ENCODE assay signal across 1 cellular context in the genomic region with DNA sequence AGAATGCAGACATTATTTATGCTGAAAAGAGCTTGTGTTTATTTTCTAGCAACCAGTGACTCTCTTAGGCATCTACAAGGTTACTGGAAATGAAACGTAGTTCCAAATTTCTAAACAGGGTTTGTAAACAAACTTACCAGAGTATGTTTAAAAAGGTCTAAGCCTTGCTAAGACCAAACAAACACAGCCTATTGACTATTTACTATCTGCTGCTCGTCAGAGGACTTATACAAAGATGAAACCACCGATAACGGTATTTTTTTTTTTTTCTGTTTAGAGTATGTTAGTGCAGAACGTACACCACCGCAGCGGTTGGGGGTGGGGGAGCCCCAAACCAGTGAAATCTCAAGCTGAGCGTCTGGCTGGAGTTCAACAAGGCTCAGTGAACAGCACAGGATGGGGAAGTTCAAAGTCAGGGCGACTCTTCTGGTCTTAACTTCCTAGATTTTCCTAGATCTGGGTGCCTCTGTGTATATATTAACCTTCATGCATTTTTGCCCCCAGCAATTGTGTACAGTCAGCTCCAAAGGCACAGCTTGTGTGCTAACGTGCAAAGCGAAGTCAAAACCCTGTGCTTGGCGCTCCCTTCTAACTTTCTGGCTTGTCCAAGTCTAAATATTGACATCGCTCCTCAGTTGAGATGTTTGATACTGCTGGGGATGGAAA.
TF ChIP-seq lines count a peak whose summit lies in the region.

No MANE protein-coding gene starts in this region.

TF ChIP-seq in K562, 482 proteins besides CTCF, POLR2A, EP300 and RAD21 (continued from another document and continues in another):
- TF ChIP-seq, protein P1, sequence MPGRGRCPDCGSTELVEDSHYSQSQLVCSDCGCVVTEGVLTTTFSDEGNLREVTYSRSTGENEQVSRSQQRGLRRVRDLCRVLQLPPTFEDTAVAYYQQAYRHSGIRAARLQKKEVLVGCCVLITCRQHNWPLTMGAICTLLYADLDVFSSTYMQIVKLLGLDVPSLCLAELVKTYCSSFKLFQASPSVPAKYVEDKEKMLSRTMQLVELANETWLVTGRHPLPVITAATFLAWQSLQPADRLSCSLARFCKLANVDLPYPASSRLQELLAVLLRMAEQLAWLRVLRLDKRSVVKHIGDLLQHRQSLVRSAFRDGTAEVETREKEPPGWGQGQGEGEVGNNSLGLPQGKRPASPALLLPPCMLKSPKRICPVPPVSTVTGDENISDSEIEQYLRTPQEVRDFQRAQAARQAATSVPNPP (IDR thresholded peaks at IDR 0.05; ENCODE audit: borderline replicate concordance, insufficient read depth, insufficient read length): no peak
- TF ChIP-seq, protein P2, sequence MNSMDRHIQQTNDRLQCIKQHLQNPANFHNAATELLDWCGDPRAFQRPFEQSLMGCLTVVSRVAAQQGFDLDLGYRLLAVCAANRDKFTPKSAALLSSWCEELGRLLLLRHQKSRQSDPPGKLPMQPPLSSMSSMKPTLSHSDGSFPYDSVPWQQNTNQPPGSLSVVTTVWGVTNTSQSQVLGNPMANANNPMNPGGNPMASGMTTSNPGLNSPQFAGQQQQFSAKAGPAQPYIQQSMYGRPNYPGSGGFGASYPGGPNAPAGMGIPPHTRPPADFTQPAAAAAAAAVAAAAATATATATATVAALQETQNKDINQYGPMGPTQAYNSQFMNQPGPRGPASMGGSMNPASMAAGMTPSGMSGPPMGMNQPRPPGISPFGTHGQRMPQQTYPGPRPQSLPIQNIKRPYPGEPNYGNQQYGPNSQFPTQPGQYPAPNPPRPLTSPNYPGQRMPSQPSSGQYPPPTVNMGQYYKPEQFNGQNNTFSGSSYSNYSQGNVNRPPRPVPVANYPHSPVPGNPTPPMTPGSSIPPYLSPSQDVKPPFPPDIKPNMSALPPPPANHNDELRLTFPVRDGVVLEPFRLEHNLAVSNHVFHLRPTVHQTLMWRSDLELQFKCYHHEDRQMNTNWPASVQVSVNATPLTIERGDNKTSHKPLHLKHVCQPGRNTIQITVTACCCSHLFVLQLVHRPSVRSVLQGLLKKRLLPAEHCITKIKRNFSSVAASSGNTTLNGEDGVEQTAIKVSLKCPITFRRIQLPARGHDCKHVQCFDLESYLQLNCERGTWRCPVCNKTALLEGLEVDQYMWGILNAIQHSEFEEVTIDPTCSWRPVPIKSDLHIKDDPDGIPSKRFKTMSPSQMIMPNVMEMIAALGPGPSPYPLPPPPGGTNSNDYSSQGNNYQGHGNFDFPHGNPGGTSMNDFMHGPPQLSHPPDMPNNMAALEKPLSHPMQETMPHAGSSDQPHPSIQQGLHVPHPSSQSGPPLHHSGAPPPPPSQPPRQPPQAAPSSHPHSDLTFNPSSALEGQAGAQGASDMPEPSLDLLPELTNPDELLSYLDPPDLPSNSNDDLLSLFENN (IDR thresholded peaks at IDR 0.05; ENCODE audit: low read depth in 2 of 2, low read length in 2 of 2): no peak
- TF ChIP-seq PHF8 (IDR thresholded peaks at IDR 0.05; ENCODE audit: borderline replicate concordance, low read length): no peak
- no peak for TF ChIP-seq JUND (IDR thresholded peaks at IDR 0.05; ENCODE audit: borderline replicate concordance, low read depth, low read length)
- TF ChIP-seq JUND (tag; IDR thresholded peaks at IDR 0.05; ENCODE audit: borderline replicate concordance, low read depth, low read length): no peak
- no peak for TF ChIP-seq POLR3A (IDR thresholded peaks at IDR 0.05; ENCODE audit: borderline replicate concordance, extremely low read depth, insufficient read depth, insufficient read length)
- TF ChIP-seq ZNF24 (IDR thresholded peaks at IDR 0.05): peak; percentile 51; the same call in 1 of the 2 replicates
- TF ChIP-seq, protein P3, sequence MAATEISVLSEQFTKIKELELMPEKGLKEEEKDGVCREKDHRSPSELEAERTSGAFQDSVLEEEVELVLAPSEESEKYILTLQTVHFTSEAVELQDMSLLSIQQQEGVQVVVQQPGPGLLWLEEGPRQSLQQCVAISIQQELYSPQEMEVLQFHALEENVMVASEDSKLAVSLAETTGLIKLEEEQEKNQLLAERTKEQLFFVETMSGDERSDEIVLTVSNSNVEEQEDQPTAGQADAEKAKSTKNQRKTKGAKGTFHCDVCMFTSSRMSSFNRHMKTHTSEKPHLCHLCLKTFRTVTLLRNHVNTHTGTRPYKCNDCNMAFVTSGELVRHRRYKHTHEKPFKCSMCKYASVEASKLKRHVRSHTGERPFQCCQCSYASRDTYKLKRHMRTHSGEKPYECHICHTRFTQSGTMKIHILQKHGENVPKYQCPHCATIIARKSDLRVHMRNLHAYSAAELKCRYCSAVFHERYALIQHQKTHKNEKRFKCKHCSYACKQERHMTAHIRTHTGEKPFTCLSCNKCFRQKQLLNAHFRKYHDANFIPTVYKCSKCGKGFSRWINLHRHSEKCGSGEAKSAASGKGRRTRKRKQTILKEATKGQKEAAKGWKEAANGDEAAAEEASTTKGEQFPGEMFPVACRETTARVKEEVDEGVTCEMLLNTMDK (IDR thresholded peaks at IDR 0.05; ENCODE audit: borderline replicate concordance, insufficient read depth, low read depth, low read length, poor library complexity, severe bottlenecking): no peak
- no peak for TF ChIP-seq ZNF232 (CRISPR knock-in tag; IDR thresholded peaks at IDR 0.05)
- TF ChIP-seq, protein P4, sequence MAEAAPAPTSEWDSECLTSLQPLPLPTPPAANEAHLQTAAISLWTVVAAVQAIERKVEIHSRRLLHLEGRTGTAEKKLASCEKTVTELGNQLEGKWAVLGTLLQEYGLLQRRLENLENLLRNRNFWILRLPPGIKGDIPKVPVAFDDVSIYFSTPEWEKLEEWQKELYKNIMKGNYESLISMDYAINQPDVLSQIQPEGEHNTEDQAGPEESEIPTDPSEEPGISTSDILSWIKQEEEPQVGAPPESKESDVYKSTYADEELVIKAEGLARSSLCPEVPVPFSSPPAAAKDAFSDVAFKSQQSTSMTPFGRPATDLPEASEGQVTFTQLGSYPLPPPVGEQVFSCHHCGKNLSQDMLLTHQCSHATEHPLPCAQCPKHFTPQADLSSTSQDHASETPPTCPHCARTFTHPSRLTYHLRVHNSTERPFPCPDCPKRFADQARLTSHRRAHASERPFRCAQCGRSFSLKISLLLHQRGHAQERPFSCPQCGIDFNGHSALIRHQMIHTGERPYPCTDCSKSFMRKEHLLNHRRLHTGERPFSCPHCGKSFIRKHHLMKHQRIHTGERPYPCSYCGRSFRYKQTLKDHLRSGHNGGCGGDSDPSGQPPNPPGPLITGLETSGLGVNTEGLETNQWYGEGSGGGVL (CRISPR knock-in tag; IDR thresholded peaks at IDR 0.05): no peak
- no peak for TF ChIP-seq SAFB2 (IDR thresholded peaks at IDR 0.05; ENCODE audit: borderline replicate concordance, low read depth, low read length, severe bottlenecking)
- no peak for TF ChIP-seq RFX7 (CRISPR knock-in tag; IDR thresholded peaks at IDR 0.05)
- no peak for TF ChIP-seq BCL6 (CRISPR knock-in tag; IDR thresholded peaks at IDR 0.05)
- TF ChIP-seq ZNF23 (CRISPR knock-in tag; IDR thresholded peaks at IDR 0.05): no peak
- no peak for TF ChIP-seq CAMTA2 (CRISPR knock-in tag; conservative IDR thresholded peaks at IDR 0.05)
- TF ChIP-seq ZNF174 (CRISPR knock-in tag; IDR thresholded peaks at IDR 0.05): no peak
- no peak for TF ChIP-seq CREM (IDR thresholded peaks at IDR 0.05; ENCODE audit: low read depth)
- TF ChIP-seq ZNF77 (CRISPR knock-in tag; IDR thresholded peaks at IDR 0.05): no peak
- TF ChIP-seq PTTG1 (tag; IDR thresholded peaks at IDR 0.05; ENCODE audit: low read depth): no peak
- no peak for TF ChIP-seq GABPB2 (CRISPR knock-in tag; conservative IDR thresholded peaks at IDR 0.05)
- no peak for TF ChIP-seq ZNF263 (CRISPR knock-in tag; IDR thresholded peaks at IDR 0.05; ENCODE audit: borderline replicate concordance)
- TF ChIP-seq, protein P5, sequence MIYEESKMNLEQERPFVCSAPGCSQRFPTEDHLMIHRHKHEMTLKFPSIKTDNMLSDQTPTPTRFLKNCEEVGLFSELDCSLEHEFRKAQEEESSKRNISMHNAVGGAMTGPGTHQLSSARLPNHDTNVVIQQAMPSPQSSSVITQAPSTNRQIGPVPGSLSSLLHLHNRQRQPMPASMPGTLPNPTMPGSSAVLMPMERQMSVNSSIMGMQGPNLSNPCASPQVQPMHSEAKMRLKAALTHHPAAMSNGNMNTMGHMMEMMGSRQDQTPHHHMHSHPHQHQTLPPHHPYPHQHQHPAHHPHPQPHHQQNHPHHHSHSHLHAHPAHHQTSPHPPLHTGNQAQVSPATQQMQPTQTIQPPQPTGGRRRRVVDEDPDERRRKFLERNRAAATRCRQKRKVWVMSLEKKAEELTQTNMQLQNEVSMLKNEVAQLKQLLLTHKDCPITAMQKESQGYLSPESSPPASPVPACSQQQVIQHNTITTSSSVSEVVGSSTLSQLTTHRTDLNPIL (CRISPR knock-in tag; IDR thresholded peaks at IDR 0.05): no peak
- TF ChIP-seq TRIM24 (IDR thresholded peaks at IDR 0.05): no peak
- no peak for TF ChIP-seq ZNF589 (CRISPR knock-in tag; IDR thresholded peaks at IDR 0.05; ENCODE audit: low read depth)
- TF ChIP-seq MCM7 (IDR thresholded peaks at IDR 0.05): no peak
- no peak for TF ChIP-seq EZH2 (IDR thresholded peaks at IDR 0.05; ENCODE audit: borderline replicate concordance, low read depth, low read length)
- no peak for TF ChIP-seq MTA3 (IDR thresholded peaks at IDR 0.05; ENCODE audit: borderline replicate concordance)
- TF ChIP-seq FOS (IDR thresholded peaks at IDR 0.05; ENCODE audit: extremely low read depth, insufficient read length): no peak
- no peak for TF ChIP-seq RBM15 (IDR thresholded peaks at IDR 0.05; ENCODE audit: insufficient read depth, low read length)
- TF ChIP-seq HNRNPLL (IDR thresholded peaks at IDR 0.05; ENCODE audit: low read depth, low read length, poor library complexity, severe bottlenecking): no peak
- TF ChIP-seq IFI16 (CRISPR knock-in tag; IDR thresholded peaks at IDR 0.05): no peak
- TF ChIP-seq, protein P6, sequence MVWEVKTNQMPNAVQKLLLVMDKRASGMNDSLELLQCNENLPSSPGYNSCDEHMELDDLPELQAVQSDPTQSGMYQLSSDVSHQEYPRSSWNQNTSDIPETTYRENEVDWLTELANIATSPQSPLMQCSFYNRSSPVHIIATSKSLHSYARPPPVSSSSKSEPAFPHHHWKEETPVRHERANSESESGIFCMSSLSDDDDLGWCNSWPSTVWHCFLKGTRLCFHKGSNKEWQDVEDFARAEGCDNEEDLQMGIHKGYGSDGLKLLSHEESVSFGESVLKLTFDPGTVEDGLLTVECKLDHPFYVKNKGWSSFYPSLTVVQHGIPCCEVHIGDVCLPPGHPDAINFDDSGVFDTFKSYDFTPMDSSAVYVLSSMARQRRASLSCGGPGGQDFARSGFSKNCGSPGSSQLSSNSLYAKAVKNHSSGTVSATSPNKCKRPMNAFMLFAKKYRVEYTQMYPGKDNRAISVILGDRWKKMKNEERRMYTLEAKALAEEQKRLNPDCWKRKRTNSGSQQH (CRISPR knock-in tag; IDR thresholded peaks at IDR 0.05): no peak
- TF ChIP-seq, protein P7, sequence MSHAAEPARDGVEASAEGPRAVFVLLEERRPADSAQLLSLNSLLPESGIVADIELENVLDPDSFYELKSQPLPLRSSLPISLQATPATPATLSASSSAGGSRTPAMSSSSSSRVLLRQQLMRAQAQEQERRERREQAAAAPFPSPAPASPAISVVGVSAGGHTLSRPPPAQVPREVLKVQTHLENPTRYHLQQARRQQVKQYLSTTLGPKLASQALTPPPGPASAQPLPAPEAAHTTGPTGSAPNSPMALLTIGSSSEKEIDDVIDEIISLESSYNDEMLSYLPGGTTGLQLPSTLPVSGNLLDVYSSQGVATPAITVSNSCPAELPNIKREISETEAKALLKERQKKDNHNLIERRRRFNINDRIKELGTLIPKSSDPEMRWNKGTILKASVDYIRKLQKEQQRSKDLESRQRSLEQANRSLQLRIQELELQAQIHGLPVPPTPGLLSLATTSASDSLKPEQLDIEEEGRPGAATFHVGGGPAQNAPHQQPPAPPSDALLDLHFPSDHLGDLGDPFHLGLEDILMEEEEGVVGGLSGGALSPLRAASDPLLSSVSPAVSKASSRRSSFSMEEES (CRISPR knock-in tag; IDR thresholded peaks at IDR 0.05): no peak
- TF ChIP-seq ZC3H11A (IDR thresholded peaks at IDR 0.05; ENCODE audit: low read depth, low read length): no peak
- TF ChIP-seq ZNF140 (CRISPR knock-in tag; IDR thresholded peaks at IDR 0.05): no peak
- TF ChIP-seq CBFA2T3 (IDR thresholded peaks at IDR 0.05): peak; percentile 27; the same call in 1 of the 2 replicates
- no peak for TF ChIP-seq ATF7 (IDR thresholded peaks at IDR 0.05)
- TF ChIP-seq EP400 (IDR thresholded peaks at IDR 0.05): no peak
- TF ChIP-seq NUFIP1 (IDR thresholded peaks at IDR 0.05; ENCODE audit: partially characterized antibody): no peak
- TF ChIP-seq POLR2B (IDR thresholded peaks at IDR 0.05; ENCODE audit: low read depth, partially characterized antibody): no peak
- no peak for TF ChIP-seq ZNF134 (CRISPR knock-in tag; conservative IDR thresholded peaks at IDR 0.05)
- no peak for TF ChIP-seq ZBTB7A (IDR thresholded peaks at IDR 0.05; ENCODE audit: borderline replicate concordance, control insufficient read depth, low read depth, low read length)
- no peak for TF ChIP-seq ARNT (IDR thresholded peaks at IDR 0.05)
- TF ChIP-seq, protein P8, sequence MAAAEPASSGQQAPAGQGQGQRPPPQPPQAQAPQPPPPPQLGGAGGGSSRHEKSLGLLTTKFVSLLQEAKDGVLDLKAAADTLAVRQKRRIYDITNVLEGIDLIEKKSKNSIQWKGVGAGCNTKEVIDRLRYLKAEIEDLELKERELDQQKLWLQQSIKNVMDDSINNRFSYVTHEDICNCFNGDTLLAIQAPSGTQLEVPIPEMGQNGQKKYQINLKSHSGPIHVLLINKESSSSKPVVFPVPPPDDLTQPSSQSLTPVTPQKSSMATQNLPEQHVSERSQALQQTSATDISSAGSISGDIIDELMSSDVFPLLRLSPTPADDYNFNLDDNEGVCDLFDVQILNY (CRISPR knock-in tag; IDR thresholded peaks at IDR 0.05): no peak
- no peak for TF ChIP-seq BDP1 (IDR thresholded peaks at IDR 0.05; ENCODE audit: insufficient read depth, insufficient read length)
- no peak for TF ChIP-seq ZNF561 (CRISPR knock-in tag; conservative IDR thresholded peaks at IDR 0.05)
- peak; percentile 54; the same call in 1 of the 2 replicates for TF ChIP-seq HDAC2 (IDR thresholded peaks at IDR 0.05)
- TF ChIP-seq, protein P9, sequence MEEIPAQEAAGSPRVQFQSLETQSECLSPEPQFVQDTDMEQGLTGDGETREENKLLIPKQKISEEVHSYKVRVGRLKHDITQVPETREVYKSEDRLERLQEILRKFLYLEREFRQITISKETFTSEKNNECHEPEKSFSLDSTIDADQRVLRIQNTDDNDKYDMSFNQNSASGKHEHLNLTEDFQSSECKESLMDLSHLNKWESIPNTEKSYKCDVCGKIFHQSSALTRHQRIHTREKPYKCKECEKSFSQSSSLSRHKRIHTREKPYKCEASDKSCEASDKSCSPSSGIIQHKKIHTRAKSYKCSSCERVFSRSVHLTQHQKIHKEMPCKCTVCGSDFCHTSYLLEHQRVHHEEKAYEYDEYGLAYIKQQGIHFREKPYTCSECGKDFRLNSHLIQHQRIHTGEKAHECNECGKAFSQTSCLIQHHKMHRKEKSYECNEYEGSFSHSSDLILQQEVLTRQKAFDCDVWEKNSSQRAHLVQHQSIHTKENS (CRISPR knock-in tag; IDR thresholded peaks at IDR 0.05): no peak
